Comparison of ENCODE assay signal across 19 cellular contexts in genomic region chr15:25930931-25931330, GRCh38.
"Had no signal": no experiment of that assay in that cellular context is flagged by ENCODE, and none has a peak within 500 bp of the region (broad histone marks: within the 10 kb centered on the region; RNA-seq: fewer than 3 reads in every experiment).

No MANE protein-coding gene starts in this region.

- H3K9me3 ChIP-seq: gastrocnemius medialis, ovary, sigmoid colon had no signal

- H3K27me3 ChIP-seq: gastrocnemius medialis, ovary, right atrium auricular region, sigmoid colon had no signal

- H3K4me1 ChIP-seq: gastrocnemius medialis had no signal

- H3K4me3 ChIP-seq: coronary artery, gastrocnemius medialis, heart right ventricle, mucosa of descending colon, ovary, right atrium auricular region, sigmoid colon had no signal

- DNase-seq: effector CD4-positive, alpha-beta T cell; endodermal cell; erythroblast; gastrocnemius medialis; heart right ventricle; hypothalamus; kidney glomerular epithelial cell; mammary epithelial cell; mucosa of descending colon; naive thymus-derived CD8-positive, alpha-beta T cell; nucleus accumbens; ovary; sigmoid colon; small intestine; stimulated activated CD4-positive, alpha-beta T cell treated with anti-CD3 and anti-CD28 coated beads, Interleukin-12 subunit alpha, Interleukin-12 subunit beta, amount 100 ng/mL, for 4 hours; stimulated activated naive CD4-positive, alpha-beta T cell treated with Interleukin-2 at 50 U/mL for 16 hours had no signal

- H3K36me3 ChIP-seq: gastrocnemius medialis, heart right ventricle, ovary, right atrium auricular region, sigmoid colon had no signal

- ATAC-seq: gastrocnemius medialis; heart right ventricle; left lobe of liver; mucosa of descending colon; naive thymus-derived CD8-positive, alpha-beta T cell had no signal

- H3K27ac ChIP-seq: coronary artery, gastrocnemius medialis, heart right ventricle, ovary, right atrium auricular region, sigmoid colon had no signal
